Comparison of ENCODE assay signal across 13 cellular contexts in genomic region chr10:113501031-113501430, GRCh38. TPM values are rescaled to one million over a fixed set of nuclear protein-coding genes. Genes with fewer than 3 reads are reported as not detected.
"Had no signal": no experiment of that assay in that cellular context is flagged by ENCODE, and none has a peak within 500 bp of the region (broad histone marks: within the 10 kb centered on the region; RNA-seq: fewer than 3 reads in every experiment).

No MANE protein-coding gene starts in this region.

RNA-seq across cellular contexts. Expression of gene HABP2, which starts 51.8 kb away (rescaled TPM):
- total RNA-seq: activated B cell treated with CpG ODN at 0.5 μM for 24 hours; activated CD4-positive, alpha-beta memory T cell treated with anti-CD3 and anti-CD28 coated beads for 36 hours; activated CD4-positive, alpha-beta memory T cell treated with anti-CD3 and anti-CD28 coated beads, Interleukin-2, amount 10 ng/mL, durations not matched to agents 7 days and 5 days; activated CD4-positive, alpha-beta T cell treated with anti-CD3 and anti-CD28 coated beads for 36 hours; activated CD4-positive, alpha-beta T cell treated with anti-CD3 and anti-CD28 coated beads, Interleukin-2, amount 10 ng/mL, durations not matched to agents 24 days and 14 days; activated CD4-positive, alpha-beta T cell treated with anti-CD3 and anti-CD28 coated beads, Interleukin-2, amount 10 ng/mL, durations not matched to agents 7 days and 5 days; activated CD8-positive, alpha-beta memory T cell treated with anti-CD3 and anti-CD28 coated beads for 36 hours; activated CD8-positive, alpha-beta memory T cell treated with anti-CD3 and anti-CD28 coated beads, Interleukin-2, amount 10 ng/mL, durations not matched to agents 7 days and 5 days; activated CD8-positive, alpha-beta T cell treated with anti-CD3 and anti-CD28 coated beads for 36 hours; activated CD8-positive, alpha-beta T cell treated with anti-CD3 and anti-CD28 coated beads, Interleukin-2, amount 10 ng/mL, durations not matched to agents 7 days and 5 days; T-helper 1 cell treated with Interleukin-12 subunit alpha and Interleukin-12 subunit beta and Interleukin-4 antibody, amounts not matched to agents 30 ng/mL and 1 ng/mL, for 36 hours; T-helper 17 cell; T-helper 2 cell treated with Interferon-gamma antibody and Interleukin-4, amounts not matched to agents 100 ng/mL and 5 ng/mL, for 36 hours had no signal
